1 cellular context compared by ENCODE assay signal in the genomic region with DNA sequence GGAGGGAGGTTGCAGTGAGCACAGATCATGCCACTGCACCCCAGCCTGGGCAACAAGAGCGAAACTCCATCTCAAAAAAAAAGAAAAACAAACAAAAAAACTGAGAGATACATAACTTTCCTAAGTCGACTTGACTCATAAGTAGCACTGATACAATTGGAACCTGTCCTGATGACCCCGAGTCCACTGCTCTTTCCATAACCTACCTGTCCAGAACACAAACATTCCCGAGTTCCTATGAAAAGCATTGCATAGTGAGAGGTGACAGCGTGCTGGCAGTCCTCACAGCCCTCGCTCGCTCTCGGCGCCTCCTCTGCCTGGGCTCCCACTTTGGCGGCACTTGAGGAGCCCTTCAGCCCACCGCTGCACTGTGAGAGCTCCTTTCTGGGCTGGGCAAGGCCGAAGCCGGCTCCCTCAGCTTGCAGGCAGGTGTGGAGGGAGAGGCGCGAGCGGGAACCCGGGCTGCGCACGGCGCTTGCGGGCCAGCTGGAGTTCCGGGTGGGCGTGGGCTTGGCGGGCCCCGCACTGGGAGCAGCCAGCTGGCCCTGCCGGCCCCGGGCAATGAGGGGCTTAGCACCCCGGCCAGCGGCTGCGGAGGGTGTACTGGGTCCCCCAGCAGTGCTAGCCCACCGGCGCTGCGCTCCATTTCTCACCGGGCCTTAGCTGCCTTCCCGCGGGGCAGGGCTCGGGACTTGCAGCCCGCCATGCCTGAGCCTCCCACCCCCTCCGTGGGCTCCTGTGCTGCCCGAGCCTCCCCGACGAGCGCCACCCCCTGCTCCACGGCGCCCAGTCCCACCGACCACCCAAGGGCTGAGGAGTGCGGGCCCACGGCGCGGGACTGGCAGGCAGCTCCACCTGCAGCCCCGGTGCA.
TF ChIP-seq lines count a peak whose summit lies in the region.

No MANE protein-coding gene starts in this region.

TF ChIP-seq in HepG2, 621 proteins besides CTCF, POLR2A, EP300 and RAD21:
- peak; percentile 24 for TF ChIP-seq TEAD3 (CRISPR knock-in tag; optimal IDR thresholded peaks at IDR 0.05; ENCODE audit: borderline replicate concordance)
- 0 out of 2 replicates have a peak, but pooled peaks have one; percentile 20 for TF ChIP-seq ZNF354B (CRISPR knock-in tag; IDR thresholded peaks at IDR 0.05)
- TF ChIP-seq MAFG (CRISPR knock-in tag; IDR thresholded peaks at IDR 0.05) = peak; percentile 38; the same call in 1 of the 2 replicates
- TF ChIP-seq ZNF274 (CRISPR knock-in tag; IDR thresholded peaks at IDR 0.05) = 0 out of 2 replicates have a peak, but pooled peaks have one; percentile 50
- TF ChIP-seq ZBTB7A (CRISPR knock-in tag; IDR thresholded peaks at IDR 0.05) = 0 out of 2 replicates have a peak, but pooled peaks have one; percentile 8
- TF ChIP-seq, protein P1, sequence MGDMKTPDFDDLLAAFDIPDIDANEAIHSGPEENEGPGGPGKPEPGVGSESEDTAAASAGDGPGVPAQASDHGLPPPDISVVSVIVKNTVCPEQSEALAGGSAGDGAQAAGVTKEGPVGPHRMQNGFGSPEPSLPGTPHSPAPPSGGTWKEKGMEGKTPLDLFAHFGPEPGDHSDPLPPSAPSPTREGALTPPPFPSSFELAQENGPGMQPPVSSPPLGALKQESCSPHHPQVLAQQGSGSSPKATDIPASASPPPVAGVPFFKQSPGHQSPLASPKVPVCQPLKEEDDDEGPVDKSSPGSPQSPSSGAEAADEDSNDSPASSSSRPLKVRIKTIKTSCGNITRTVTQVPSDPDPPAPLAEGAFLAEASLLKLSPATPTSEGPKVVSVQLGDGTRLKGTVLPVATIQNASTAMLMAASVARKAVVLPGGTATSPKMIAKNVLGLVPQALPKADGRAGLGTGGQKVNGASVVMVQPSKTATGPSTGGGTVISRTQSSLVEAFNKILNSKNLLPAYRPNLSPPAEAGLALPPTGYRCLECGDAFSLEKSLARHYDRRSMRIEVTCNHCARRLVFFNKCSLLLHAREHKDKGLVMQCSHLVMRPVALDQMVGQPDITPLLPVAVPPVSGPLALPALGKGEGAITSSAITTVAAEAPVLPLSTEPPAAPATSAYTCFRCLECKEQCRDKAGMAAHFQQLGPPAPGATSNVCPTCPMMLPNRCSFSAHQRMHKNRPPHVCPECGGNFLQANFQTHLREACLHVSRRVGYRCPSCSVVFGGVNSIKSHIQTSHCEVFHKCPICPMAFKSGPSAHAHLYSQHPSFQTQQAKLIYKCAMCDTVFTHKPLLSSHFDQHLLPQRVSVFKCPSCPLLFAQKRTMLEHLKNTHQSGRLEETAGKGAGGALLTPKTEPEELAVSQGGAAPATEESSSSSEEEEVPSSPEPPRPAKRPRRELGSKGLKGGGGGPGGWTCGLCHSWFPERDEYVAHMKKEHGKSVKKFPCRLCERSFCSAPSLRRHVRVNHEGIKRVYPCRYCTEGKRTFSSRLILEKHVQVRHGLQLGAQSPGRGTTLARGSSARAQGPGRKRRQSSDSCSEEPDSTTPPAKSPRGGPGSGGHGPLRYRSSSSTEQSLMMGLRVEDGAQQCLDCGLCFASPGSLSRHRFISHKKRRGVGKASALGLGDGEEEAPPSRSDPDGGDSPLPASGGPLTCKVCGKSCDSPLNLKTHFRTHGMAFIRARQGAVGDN (CRISPR knock-in tag; IDR thresholded peaks at IDR 0.05) = peak; percentile 43
- TF ChIP-seq RARA (CRISPR knock-in tag; IDR thresholded peaks at IDR 0.05) = peak; percentile 32; the same call in 1 of the 2 replicates
- peak; percentile 51; the same call in 1 of the 2 replicates for TF ChIP-seq SALL1 (CRISPR knock-in tag; IDR thresholded peaks at IDR 0.05)
- TF ChIP-seq, protein P2, sequence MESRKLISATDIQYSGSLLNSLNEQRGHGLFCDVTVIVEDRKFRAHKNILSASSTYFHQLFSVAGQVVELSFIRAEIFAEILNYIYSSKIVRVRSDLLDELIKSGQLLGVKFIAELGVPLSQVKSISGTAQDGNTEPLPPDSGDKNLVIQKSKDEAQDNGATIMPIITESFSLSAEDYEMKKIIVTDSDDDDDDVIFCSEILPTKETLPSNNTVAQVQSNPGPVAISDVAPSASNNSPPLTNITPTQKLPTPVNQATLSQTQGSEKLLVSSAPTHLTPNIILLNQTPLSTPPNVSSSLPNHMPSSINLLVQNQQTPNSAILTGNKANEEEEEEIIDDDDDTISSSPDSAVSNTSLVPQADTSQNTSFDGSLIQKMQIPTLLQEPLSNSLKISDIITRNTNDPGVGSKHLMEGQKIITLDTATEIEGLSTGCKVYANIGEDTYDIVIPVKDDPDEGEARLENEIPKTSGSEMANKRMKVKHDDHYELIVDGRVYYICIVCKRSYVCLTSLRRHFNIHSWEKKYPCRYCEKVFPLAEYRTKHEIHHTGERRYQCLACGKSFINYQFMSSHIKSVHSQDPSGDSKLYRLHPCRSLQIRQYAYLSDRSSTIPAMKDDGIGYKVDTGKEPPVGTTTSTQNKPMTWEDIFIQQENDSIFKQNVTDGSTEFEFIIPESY (CRISPR knock-in tag; IDR thresholded peaks at IDR 0.05) = peak; percentile 8; the same call in 1 of the 2 replicates
TF ChIP-seq in HepG2: peak in this region for 9; not testable (repeated sequence) for 612.
